8 cellular contexts compared by ENCODE assay signal in genomic region chr5:66595877-66596790, GRCh38. TPM values are rescaled to one million over a fixed set of nuclear protein-coding genes. Genes with fewer than 3 reads are reported as not detected.
DNase-seq lines count a peak whose midpoint lies in the region; ATAC-seq and TF ChIP-seq lines count a peak whose summit lies in the region.

Gene MAST4 (plus strand): TSS chr5:66596393. CDS start chr5:66596656, 263 bp downstream.

- H3K36me3 ChIP-seq in DOHH2 (ENCODE audit: control insufficient read depth, low read length) (no peaks in the 10 kb centered on the region), GM23248 (ENCODE audit: low read depth) (no peaks in the 10 kb centered on the region), KOPT-K1 (ENCODE audit: insufficient read depth, low read length) (no peaks in the 10 kb centered on the region), neuron (ENCODE audit: insufficient read depth, low read length) (no peaks in the 10 kb centered on the region), thoracic aorta (no peaks in the 10 kb centered on the region)

- H3K9ac ChIP-seq in GM23248: peak within 1 kb of the TSS; percentile 22

- H3K4me1 Mint-ChIP-seq in activated naive CD4-positive, alpha-beta T cell treated with anti-CD3 and anti-CD28 coated beads, Interleukin-2, amount 10 ng/mL, durations not matched to agents 7 days and 5 days: peaks cover 29% of the 10 kb centered on the region

- peak within 1 kb of the TSS; percentile 73 for H3K4me2 ChIP-seq in DOHH2 (ENCODE audit: low read length)
- peak within 1 kb of the TSS; percentile 76 for H3K4me2 ChIP-seq in GM23248 (ENCODE audit: unreplicated experiment)

- WGBS in GM23248 (ENCODE audit: low coverage in 1 of 2, low lambda C conversion rate in 2 of 2, missing lambda C conversion rate in 2 of 2), 2 experiments: 1 to 2% methylated on average over 83 to 85 of the region's 87 CpGs

- H2AFZ ChIP-seq in GM23248: peak within 1 kb of the TSS; percentile 80
- peak within 1 kb of the TSS; percentile 84 for H2AFZ ChIP-seq in neuron (ENCODE audit: low read depth, low read length)

- CTCF ChIA-PET in activated naive CD4-positive, alpha-beta T cell treated with anti-CD3 and anti-CD28 coated beads, Interleukin-2, amount 10 ng/mL, durations not matched to agents 7 days and 5 days (lab: Charles Lee): no interaction called here

- H3K79me2 ChIP-seq in DOHH2 (ENCODE audit: control insufficient read depth, low read length) (no peaks in the 10 kb centered on the region), GM23248 (ENCODE audit: insufficient read depth) (no peaks in the 10 kb centered on the region)

- H3K9me3 ChIP-seq in DOHH2 (ENCODE audit: control insufficient read depth, insufficient read depth, low read length) (no peaks in the 10 kb centered on the region), GM23248 (ENCODE audit: low read depth) (no peaks in the 10 kb centered on the region), KOPT-K1 (ENCODE audit: insufficient read depth, low read length, poor library complexity, severe bottlenecking) (peaks cover 9% of the 10 kb centered on the region), neuron (ENCODE audit: low read length) (no peaks in the 10 kb centered on the region), thoracic aorta (no peaks in the 10 kb centered on the region)

- ATAC-seq in thoracic aorta (ENCODE audit: insufficient number of reproducible peaks, low FRiP score, low read depth): peak; percentile 48

- H3K4me3 ChIP-seq in DOHH2 (ENCODE audit: low read length): peak within 1 kb of the TSS; percentile 74
- peak within 1 kb of the TSS; percentile 74 for H3K4me3 ChIP-seq in GM23248
- peak within 1 kb of the TSS; percentile 70 for H3K4me3 ChIP-seq in neuron (ENCODE audit: low read length)
- peak within 1 kb of the TSS; percentile 79 for H3K4me3 ChIP-seq in thoracic aorta

- no peaks in the 10 kb centered on the region for H3F3A ChIP-seq in DOHH2 (ENCODE audit: control insufficient read depth, insufficient read depth)
- no peaks in the 10 kb centered on the region for H3F3A ChIP-seq in GM23248 (ENCODE audit: insufficient read depth)

- peak; percentile 90 for DNase-seq in GM23248
- peak; percentile 52 for DNase-seq in RPMI7951 (ENCODE audit: low read depth)
- DNase-seq in activated naive CD4-positive, alpha-beta T cell treated with anti-CD3 and anti-CD28 coated beads, Interleukin-2, amount 10 ng/mL, durations not matched to agents 7 days and 5 days: peak; percentile 85
- DNase-seq in globus pallidus (ENCODE audit: low spot score): peak; percentile 57
- no peak for DNase-seq in thoracic aorta (ENCODE audit: low spot score)

- H3K27me3 Mint-ChIP-seq in activated naive CD4-positive, alpha-beta T cell treated with anti-CD3 and anti-CD28 coated beads, Interleukin-2, amount 10 ng/mL, durations not matched to agents 7 days and 5 days: peaks cover 73% of the 10 kb centered on the region

- H3K4me1 ChIP-seq in DOHH2 (ENCODE audit: control insufficient read depth, low read length): peaks cover 7% of the 10 kb centered on the region
- no peaks in the 10 kb centered on the region for H3K4me1 ChIP-seq in GM23248 (ENCODE audit: insufficient read depth)
- H3K4me1 ChIP-seq in neuron (ENCODE audit: insufficient read depth, low read length): peaks cover 19% of the 10 kb centered on the region
- peaks cover 0 to 13% of the 10 kb centered on the region in 2 donors for H3K4me1 ChIP-seq in thoracic aorta (ENCODE audit: control insufficient read depth in 1 of 2, low read depth in 2 of 2)

- H3K27me3 ChIP-seq in DOHH2 (ENCODE audit: control insufficient read depth, low read length) (peaks cover 72% of the 10 kb centered on the region), GM23248 (replicated peaks; ENCODE audit: insufficient read depth) (peaks cover 22% of the 10 kb centered on the region; the same call in 1 of the 2 replicates), neuron (ENCODE audit: insufficient read depth, low read length) (peaks cover 17% of the 10 kb centered on the region), thoracic aorta (replicated peaks; ENCODE audit: insufficient read depth) (no peaks in the 10 kb centered on the region)

- no peak within 1 kb of the TSS for H3K27ac ChIP-seq in DOHH2 (ENCODE audit: low read depth, low read length)
- no peak within 1 kb of the TSS for H3K27ac ChIP-seq in GM23248
- H3K27ac ChIP-seq in KOPT-K1 (ENCODE audit: low read depth, low read length, poor library complexity, severe bottlenecking): peak within 1 kb of the TSS; percentile 48
- no peak within 1 kb of the TSS for H3K27ac ChIP-seq in thoracic aorta

- no peak within 1 kb of the TSS for H3K27ac Mint-ChIP-seq in activated naive CD4-positive, alpha-beta T cell treated with anti-CD3 and anti-CD28 coated beads, Interleukin-2, amount 10 ng/mL, durations not matched to agents 7 days and 5 days

- no peak for TF ChIP-seq CTCF in DOHH2 (IDR thresholded peaks at IDR 0.05; ENCODE audit: low read depth, low read length, poor library complexity, severe bottlenecking)
- TF ChIP-seq CTCF in thoracic aorta (IDR thresholded peaks at IDR 0.05): no peak

- H3K9me3 Mint-ChIP-seq in activated naive CD4-positive, alpha-beta T cell treated with anti-CD3 and anti-CD28 coated beads, Interleukin-2, amount 10 ng/mL, durations not matched to agents 7 days and 5 days: no peaks in the 10 kb centered on the region

- H3K4me3 Mint-ChIP-seq in activated naive CD4-positive, alpha-beta T cell treated with anti-CD3 and anti-CD28 coated beads, Interleukin-2, amount 10 ng/mL, durations not matched to agents 7 days and 5 days: peak within 1 kb of the TSS; percentile 75

- no peaks in the 10 kb centered on the region for H3K36me3 Mint-ChIP-seq in activated naive CD4-positive, alpha-beta T cell treated with anti-CD3 and anti-CD28 coated beads, Interleukin-2, amount 10 ng/mL, durations not matched to agents 7 days and 5 days

- in situ Hi-C loops in GM23248 (cut with MboI): no loop called here

- H4K20me1 ChIP-seq in DOHH2 (ENCODE audit: control insufficient read depth, insufficient read depth, low read depth, low read length) (no peaks in the 10 kb centered on the region), GM23248 (ENCODE audit: insufficient read depth) (no peaks in the 10 kb centered on the region)

- H3K9me2 ChIP-seq in DOHH2 (replicated peaks; ENCODE audit: control insufficient read depth, low read length): no peaks in the 10 kb centered on the region
- no peaks in the 10 kb centered on the region for H3K9me2 ChIP-seq in GM23248 (ENCODE audit: insufficient read depth)

RNA-seq across cellular contexts. Expression of gene MAST4, which starts in this region (rescaled TPM):
- 4.2 and 20.0 TPM in 2 replicates for total RNA-seq in GM23248 (2014; rRNA removed; shearing (Covaris generic))
- polyA plus RNA-seq in GM23248 (2016; fragmentation: Nextera tagmentation; extraction: Ambion mirVana): 6.0 and 6.5 TPM in 2 replicates
- 2.8 and 4.8 TPM in 2 replicates for total RNA-seq in RPMI7951 (2014; rRNA removed; shearing (Covaris generic))
- 10 to 100 TPM; 30.5 to 47.8 TPM for total RNA-seq in thoracic aorta
